ENCODE assay signal across 1 cellular context in genomic region chr4:73919691-73920090, GRCh38.
TF ChIP-seq lines count a peak whose summit lies in the region.

No MANE protein-coding gene starts in this region.

TF ChIP-seq in GM23338, 12 proteins besides CTCF, POLR2A, EP300 and RAD21 (continued from another document):
- TF ChIP-seq ZNF462 (CRISPR knock-in tag; IDR thresholded peaks at IDR 0.05) (no peak), ETS1 (IDR thresholded peaks at IDR 0.05) (no peak), POLR2AphosphoS5 (IDR thresholded peaks at IDR 0.05; ENCODE audit: low read depth) (no peak), EZH2phosphoT487 (IDR thresholded peaks at IDR 0.05; ENCODE audit: unreplicated experiment) (no peak), JUNB (IDR thresholded peaks at IDR 0.05; ENCODE audit: unreplicated experiment) (no peak), REST (IDR thresholded peaks at IDR 0.05; ENCODE audit: unreplicated experiment) (no peak), NANOG (IDR thresholded peaks at IDR 0.05; ENCODE audit: borderline replicate concordance) (no peak)
